In genomic region chr22:23126165-23127054, GRCh38 we compare ENCODE assay signal across 22 cellular contexts. TPM values are rescaled to one million over a fixed set of nuclear protein-coding genes. Genes with fewer than 3 reads are reported as not detected.
A peak's percentile ranks its signal among the peaks of the same experiment; 100 is the strongest.
DNase-seq lines count a peak whose midpoint lies in the region; ATAC-seq and TF ChIP-seq lines count a peak whose summit lies in the region.
"Had no signal": no experiment of that assay in that cellular context is flagged by ENCODE, and none has a peak within 500 bp of the region (broad histone marks: within the 10 kb centered on the region; RNA-seq: fewer than 3 reads in every experiment).

No MANE protein-coding gene starts in this region.

- H3K36me3 Mint-ChIP-seq in brain (peaks cover 19% of the 10 kb centered on the region), glutamatergic neuron (ENCODE audit: unreplicated experiment) (peaks cover 5% of the 10 kb centered on the region)
- no peaks in the 10 kb centered on the region for H3K36me3 Mint-ChIP-seq in activated naive CD4-positive, alpha-beta T cell treated with anti-CD3 and anti-CD28 coated beads, Interleukin-2, amount 10 ng/mL, durations not matched to agents 7 days and 5 days
- H3K36me3 Mint-ChIP-seq: CD4-positive, CD25-positive, alpha-beta regulatory T cell had no signal

- H3K4me1 Mint-ChIP-seq in brain, result peaks cover 20% of the 10 kb centered on the region
- peaks cover 20% of the 10 kb centered on the region for H3K4me1 Mint-ChIP-seq in glutamatergic neuron (ENCODE audit: low read depth, unreplicated experiment)
- H3K4me1 Mint-ChIP-seq in activated naive CD4-positive, alpha-beta T cell treated with anti-CD3 and anti-CD28 coated beads, Interleukin-2, amount 10 ng/mL, durations not matched to agents 7 days and 5 days, result no peaks in the 10 kb centered on the region

- DNase-seq in glutamatergic neuron (no peak), substantia nigra (lab: John Stamatoyannopoulos, UW) (peak in 1 of 49 donors; percentile 53), HEK293T (ENCODE audit: extremely low spot score) (no peak), NCI-H146 treated with DMSO at 0.1 percent for 48 hours (lab: John Stamatoyannopoulos, UW; ENCODE audit: unreplicated experiment) (no peak)
- DNase-seq in activated naive CD4-positive, alpha-beta T cell treated with anti-CD3 and anti-CD28 coated beads, Interleukin-2, amount 10 ng/mL, durations not matched to agents 7 days and 5 days, result no peak
- DNase-seq: BE2C; CD4-positive, CD25-positive, alpha-beta regulatory T cell; EL; H9; Karpas-422; NCI-H1694 treated with DMSO at 0.1 percent for 48 hours; NCI-H2081 treated with DMSO at 0.1 percent for 48 hours; NCI-H2171 treated with DMSO at 0.1 percent for 48 hours; NCI-H524 treated with DMSO at 0.1 percent for 48 hours had no signal

- H3K36me3 ChIP-seq in HEK293 (ENCODE audit: control insufficient read depth in 2 of 2, insufficient read depth in 1 of 2, low read length in 2 of 2), result peaks cover 0 to 17% of the 10 kb centered on the region in 2 experiments; a peak in 1 of 3 replicates
- H3K36me3 ChIP-seq: BE2C had no signal

- H3K27ac Mint-ChIP-seq in brain, result peak overlapping the region in 3 of 5 experiments; percentile 61 to 90 (median 68)
- H3K27ac Mint-ChIP-seq in glutamatergic neuron (ENCODE audit: unreplicated experiment), result no peak overlapping the region
- H3K27ac Mint-ChIP-seq in activated naive CD4-positive, alpha-beta T cell treated with anti-CD3 and anti-CD28 coated beads, Interleukin-2, amount 10 ng/mL, durations not matched to agents 7 days and 5 days, result no peak overlapping the region
- H3K27ac Mint-ChIP-seq: H9 had no signal

- H3K9me3 Mint-ChIP-seq in brain (peaks cover 0 to 2% (median 0%) of the 10 kb centered on the region in 5 experiments), glutamatergic neuron (ENCODE audit: unreplicated experiment) (peaks cover 9% of the 10 kb centered on the region)
- H3K9me3 Mint-ChIP-seq in activated naive CD4-positive, alpha-beta T cell treated with anti-CD3 and anti-CD28 coated beads, Interleukin-2, amount 10 ng/mL, durations not matched to agents 7 days and 5 days, result no peaks in the 10 kb centered on the region
- H3K9me3 Mint-ChIP-seq: CD4-positive, CD25-positive, alpha-beta regulatory T cell; H9 had no signal

- H3K27ac ChIP-seq in HEK293 (ENCODE audit: extremely low read depth, low read depth, low read length) (no peak overlapping the region), substantia nigra (ENCODE audit: low read depth, low read length, poor library complexity, severe bottlenecking) (peak overlapping the region; percentile 82)

- H3K27me3 Mint-ChIP-seq in brain, result no peaks in the 10 kb centered on the region
- peaks cover 14% of the 10 kb centered on the region for H3K27me3 Mint-ChIP-seq in glutamatergic neuron (ENCODE audit: unreplicated experiment)
- H3K27me3 Mint-ChIP-seq in activated naive CD4-positive, alpha-beta T cell treated with anti-CD3 and anti-CD28 coated beads, Interleukin-2, amount 10 ng/mL, durations not matched to agents 7 days and 5 days, result peaks cover 31% of the 10 kb centered on the region

- H3K4me3 ChIP-seq in HEK293 (ENCODE audit: low read depth, low read length), result no peak overlapping the region

- no peak for ATAC-seq in GM19035 (IDR thresholded peaks at IDR 0.05; ENCODE audit: unreplicated experiment)
- ATAC-seq: Right ventricle myocardium inferior had no signal

- CTCF ChIA-PET in HEK293 (lab: Yijun Ruan, JAX) (interaction anchor here (0.6 to 11.3 kb wide), 7 partner anchors 11 to 242 kb away, joined by 3 to 304 read pairs (median 4); no protein-coding TSS in a partner anchor), HEK293T (lab: Yijun Ruan, JAX) (interaction anchor here (1.4 to 2.7 kb wide), 3 partner anchors 110 to 169 kb away, joined by 3 to 38 read pairs (median 10); no protein-coding TSS in a partner anchor)
- CTCF ChIA-PET in activated naive CD4-positive, alpha-beta T cell treated with anti-CD3 and anti-CD28 coated beads, Interleukin-2, amount 10 ng/mL, durations not matched to agents 7 days and 5 days (lab: Charles Lee), result interaction anchor here (0.9 to 10.8 kb wide), 5 partner anchors 12 to 242 kb away, joined by 3 to 162 read pairs (median 5); no protein-coding TSS in a partner anchor

- TF ChIP-seq CTCF in HEK293 (tag by site-specific recombination; IDR thresholded peaks at IDR 0.05), result no peak
- no peak for TF ChIP-seq CTCF in brain (conservative IDR thresholded peaks at IDR 0.05)
- TF ChIP-seq CTCF in glutamatergic neuron (IDR thresholded peaks at IDR 0.05; ENCODE audit: partially characterized antibody, unreplicated experiment), result peak; percentile 15

- H3K9me3 ChIP-seq in HEK293 (ENCODE audit: control insufficient read depth, insufficient read depth, low read depth, low read length), result no peaks in the 10 kb centered on the region
- H3K9me3 ChIP-seq: BE2C had no signal

- POLR2A ChIA-PET in HEK293 (lab: Yijun Ruan, JAX) (no interaction called here), HEK293T (lab: Yijun Ruan, JAX) (no interaction called here)

- H3K4me3 Mint-ChIP-seq in brain (no peak overlapping the region), glutamatergic neuron (ENCODE audit: unreplicated experiment) (no peak overlapping the region)
- H3K4me3 Mint-ChIP-seq in activated naive CD4-positive, alpha-beta T cell treated with anti-CD3 and anti-CD28 coated beads, Interleukin-2, amount 10 ng/mL, durations not matched to agents 7 days and 5 days, result no peak overlapping the region
- H3K4me3 Mint-ChIP-seq: CD4-positive, CD25-positive, alpha-beta regulatory T cell; H9 had no signal

- H3K4me1 ChIP-seq in HEK293 (ENCODE audit: control insufficient read depth, insufficient read depth, low read length), result no peaks in the 10 kb centered on the region
- H3K4me1 ChIP-seq: BE2C had no signal

TF ChIP-seq in HEK293, 187 proteins besides CTCF, POLR2A, EP300 and RAD21:
- no peak for TF ChIP-seq ZNF302 (tag by site-specific recombination; IDR thresholded peaks at IDR 0.05; ENCODE audit: low read depth)
- TF ChIP-seq ZIC2 (tag by site-specific recombination; IDR thresholded peaks at IDR 0.05), result peak; percentile 71
- TF ChIP-seq GLIS1 (tag by site-specific recombination; IDR thresholded peaks at IDR 0.05), result peak; percentile 85

TF ChIP-seq in HEK293T, 16 proteins besides CTCF, POLR2A, EP300 and RAD21:
- TF ChIP-seq HDGF (IDR thresholded peaks at IDR 0.05; ENCODE audit: borderline replicate concordance), result no peak

RNA-seq across cellular contexts. Expression of gene RSPH14, which starts 15.4 kb away (rescaled TPM):
- 4.2 TPM for polyA plus RNA-seq in brain (ENCODE audit: insufficient read depth, low read depth, low replicate concordance)
- total RNA-seq in glutamatergic neuron (ENCODE audit: unreplicated experiment), result 1.7 TPM
- total RNA-seq: A673; CD4-positive, CD25-positive, alpha-beta regulatory T cell; H9; HT1080; MCF 10A; Right ventricle myocardium inferior; SK-MEL-5 had no signal

RNA-seq across cellular contexts. Expression of gene RAB36, which starts 18.9 kb away (rescaled TPM):
- polyA plus RNA-seq in brain (ENCODE audit: insufficient read depth, low read depth, low replicate concordance), result 13.4 TPM
- 2.0 TPM for total RNA-seq in glutamatergic neuron (ENCODE audit: unreplicated experiment)

RNA-seq across cellular contexts. Expression of gene BCR, which starts 53.9 kb away (rescaled TPM):
- 52.6 TPM for polyA plus RNA-seq in brain (ENCODE audit: insufficient read depth, low read depth, low replicate concordance)
- total RNA-seq in glutamatergic neuron (ENCODE audit: unreplicated experiment), result 268 TPM

RNA-seq across cellular contexts. Expression of gene GNAZ, which starts 56.1 kb away (rescaled TPM):
- polyA plus RNA-seq in brain (ENCODE audit: insufficient read depth, low read depth, low replicate concordance), result 48.7 TPM
- 82.5 TPM for total RNA-seq in glutamatergic neuron (ENCODE audit: unreplicated experiment)

Comparison
In these comparisons a context has a peak if more than half of its experiments do, and no peak if none do; other contexts are left out.
1. H3K27ac Mint-ChIP-seq: peak in brain (3 of 5); none in glutamatergic neuron (single experiment) and activated naive CD4-positive, alpha-beta T cell treated with anti-CD3 and anti-CD28 coated beads, Interleukin-2, amount 10 ng/mL, durations not matched to agents 7 days and 5 days (single experiment).